In the genomic region with DNA sequence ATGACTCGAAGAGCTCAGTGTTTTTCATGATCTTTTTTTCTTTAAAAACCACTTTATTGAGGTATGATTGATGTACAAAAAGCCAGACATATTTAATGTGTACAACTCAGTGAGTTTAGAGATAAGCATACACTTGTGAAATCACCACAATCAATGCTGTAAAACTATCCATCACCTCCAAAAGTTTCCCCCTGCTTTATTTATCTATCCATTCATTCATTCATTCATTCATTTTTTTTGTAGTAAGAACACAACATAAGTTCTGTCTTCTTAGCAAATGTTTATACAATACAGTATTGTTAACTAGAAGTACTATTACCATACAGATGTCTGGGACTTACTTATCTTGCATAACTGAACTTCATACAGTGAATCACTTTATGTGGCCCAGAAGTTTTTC, we compare ENCODE assay signal across 16 cellular contexts.
"Had no signal": no experiment of that assay in that cellular context is flagged by ENCODE, and none has a peak within 500 bp of the region (broad histone marks: within the 10 kb centered on the region; RNA-seq: fewer than 3 reads in every experiment).

No MANE protein-coding gene starts in this region.

- H2AFZ ChIP-seq: neural progenitor cell had no signal

- H3K9ac ChIP-seq: neural progenitor cell had no signal

- DNase-seq: activated B cell treated with CpG ODN at 0.5 μM for 24 hours; activated CD8-positive, alpha-beta memory T cell treated with anti-CD3 and anti-CD28 coated beads, Interleukin-2, amount 50 U/mL, for 48 hours; activated gamma-delta T cell; activated T-cell treated with anti-CD3 and anti-CD28 coated beads, Interleukin-2, amount 50 U/mL, for 72 hours; amygdala; cerebellar nuclear complex; dermis blood vessel endothelial cell; immature natural killer cell; lower lobe of right lung; midbrain; ovary; sigmoid colon; spleen had no signal

- ATAC-seq: activated naive CD4-positive, alpha-beta T cell treated with anti-CD3 and anti-CD28 coated beads, Interleukin-2, amount 50 U/mL, for 72 hours; activated T-cell treated with anti-CD3 and anti-CD28 coated beads, Interleukin-2, amount 50 U/mL, for 72 hours; lower lobe of right lung had no signal

- H3K36me3 ChIP-seq: lower lobe of right lung, ovary, sigmoid colon, suprapubic skin had no signal

- H3K27ac ChIP-seq: lower lobe of right lung, neural progenitor cell, ovary, sigmoid colon, spleen, suprapubic skin had no signal

- H3K27me3 ChIP-seq: neural progenitor cell, ovary, sigmoid colon, spleen, suprapubic skin had no signal

- H3K9me3 ChIP-seq: lower lobe of right lung, ovary, sigmoid colon, spleen, suprapubic skin had no signal

- H3K4me2 ChIP-seq: neural progenitor cell had no signal

- H3K4me3 ChIP-seq: lower lobe of right lung, neural progenitor cell, ovary, sigmoid colon, spleen, suprapubic skin had no signal
